In the genomic region with DNA sequence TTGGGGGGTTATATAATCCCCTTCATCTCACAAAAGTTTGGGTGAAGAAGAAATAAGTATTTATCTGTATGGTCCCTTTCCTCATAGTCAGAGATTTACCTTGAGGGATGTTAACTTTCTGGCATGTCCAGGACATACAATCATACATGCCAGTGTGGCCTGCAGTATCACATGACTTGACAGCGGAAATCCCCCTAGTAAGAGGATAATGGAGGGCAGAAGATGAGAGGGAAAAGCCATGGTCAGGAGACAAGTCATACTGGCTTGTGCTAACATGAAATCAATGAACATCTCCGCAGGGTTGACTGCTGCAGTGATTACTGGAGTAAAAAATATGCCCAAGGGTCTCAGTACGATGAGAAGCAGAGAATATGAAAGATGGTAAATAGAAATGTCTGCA, we compare ENCODE assay signal across 25 cellular contexts.
"Had no signal": no experiment of that assay in that cellular context is flagged by ENCODE, and none has a peak within 500 bp of the region (broad histone marks: within the 10 kb centered on the region; RNA-seq: fewer than 3 reads in every experiment).

No MANE protein-coding gene starts in this region.

- H3K4me1 Mint-ChIP-seq: activated T-helper 17 cell treated with anti-CD3 and anti-CD28 coated beads, Interleukin-2, amount 50 U/mL, for 72 hours; nephron progenitor cell had no signal

- H3K4me1 ChIP-seq: breast epithelium, esophagus muscularis mucosa, parathyroid adenoma, psoas muscle, right atrium auricular region, tibial nerve had no signal

- H3K9ac ChIP-seq: parathyroid adenoma had no signal

- DNase-seq: activated B cell treated with CpG ODN at 0.5 μM for 24 hours; activated CD4-positive, alpha-beta T cell treated with anti-CD3 and anti-CD28 coated beads, Interleukin-2, amount 50 U/mL, for 1 hour; activated CD8-positive, alpha-beta T cell treated with anti-CD3 and anti-CD28 coated beads for 36 hours; activated gamma-delta T cell treated with Interleukin-2 at 50 U/mL for 16 hours; activated naive CD4-positive, alpha-beta T cell treated with anti-CD3 and anti-CD28 coated beads, Interleukin-2, amount 50 U/mL, for 16 hours; activated T-cell treated with anti-CD3 and anti-CD28 coated beads, Interleukin-2, amount 50 U/mL, for 4 hours; amniotic stem cell; central memory CD4-positive, alpha-beta T cell; foreskin melanocyte; islet precursor cell; left cardiac atrium; left ventricle myocardium superior; naive B cell; nephron progenitor cell; nucleus accumbens; psoas muscle; stimulated activated CD4-positive, alpha-beta T cell treated with anti-CD3 and anti-CD28 coated beads, Interleukin-15, amount 100 ng/mL, for 24 hours; stimulated activated CD4-positive, alpha-beta T cell treated with anti-CD3 and anti-CD28 coated beads, Interleukin-2, amount 100 ng/mL, for 24 hours; stimulated activated naive CD4-positive, alpha-beta T cell had no signal

- H3K27me3 Mint-ChIP-seq: activated B cell treated with CpG ODN at 0.5 μM for 24 hours; activated CD8-positive, alpha-beta T cell treated with anti-CD3 and anti-CD28 coated beads for 36 hours; activated T-helper 17 cell treated with anti-CD3 and anti-CD28 coated beads, Interleukin-2, amount 50 U/mL, for 72 hours; naive B cell had no signal

- H3K9me3 Mint-ChIP-seq: activated B cell treated with CpG ODN at 0.5 μM for 24 hours; activated CD8-positive, alpha-beta T cell treated with anti-CD3 and anti-CD28 coated beads for 36 hours; naive B cell; nephron progenitor cell had no signal

- H3K36me3 Mint-ChIP-seq: naive B cell had no signal

- H3K36me3 ChIP-seq: breast epithelium, esophagus muscularis mucosa, right atrium auricular region, tibial nerve had no signal

- H2AFZ ChIP-seq: parathyroid adenoma had no signal

- ATAC-seq: activated CD8-positive, alpha-beta T cell treated with anti-CD3 and anti-CD28 coated beads for 36 hours; activated T-cell treated with anti-CD3 and anti-CD28 coated beads, Interleukin-2, amount 50 U/mL, for 4 hours; activated T-helper 17 cell treated with anti-CD3 and anti-CD28 coated beads, Interleukin-2, amount 50 U/mL, for 72 hours; left cardiac atrium; left ventricle myocardium superior; psoas muscle had no signal

- H3K27ac ChIP-seq: breast epithelium, esophagus muscularis mucosa, parathyroid adenoma, psoas muscle, right atrium auricular region, tibial nerve had no signal

- H3K4me3 ChIP-seq: breast epithelium, esophagus muscularis mucosa, psoas muscle, right atrium auricular region, tibial nerve had no signal

- H3K27me3 ChIP-seq: breast epithelium, esophagus muscularis mucosa, right atrium auricular region, tibial nerve had no signal

- H3K27ac Mint-ChIP-seq: activated B cell treated with CpG ODN at 0.5 μM for 24 hours; activated CD8-positive, alpha-beta T cell treated with anti-CD3 and anti-CD28 coated beads for 36 hours; activated T-helper 17 cell treated with anti-CD3 and anti-CD28 coated beads, Interleukin-2, amount 50 U/mL, for 72 hours; nephron progenitor cell had no signal

- H3K4me3 Mint-ChIP-seq: activated B cell treated with CpG ODN at 0.5 μM for 24 hours; activated CD8-positive, alpha-beta T cell treated with anti-CD3 and anti-CD28 coated beads for 36 hours; activated T-cell treated with anti-CD3 and anti-CD28 coated beads, Interleukin-2, amount 50 U/mL, for 4 hours; activated T-helper 17 cell treated with anti-CD3 and anti-CD28 coated beads, Interleukin-2, amount 50 U/mL, for 72 hours; naive B cell; nephron progenitor cell had no signal

- H3K79me2 ChIP-seq: parathyroid adenoma had no signal

- H3K9me3 ChIP-seq: breast epithelium, esophagus muscularis mucosa, psoas muscle, right atrium auricular region, tibial nerve had no signal
